ENCODE assay signal across 25 cellular contexts in genomic region chrX:53383376-53384087, GRCh38. TPM values are rescaled to one million over a fixed set of nuclear protein-coding genes. Genes with fewer than 3 reads are reported as not detected.
DNase-seq lines count a peak whose midpoint lies in the region; TF ChIP-seq lines count a peak whose summit lies in the region.
"Had no signal": no experiment of that assay in that cellular context is flagged by ENCODE, and none has a peak within 500 bp of the region (broad histone marks: within the 10 kb centered on the region; RNA-seq: fewer than 3 reads in every experiment).

No MANE protein-coding gene starts in this region.

- CTCF ChIA-PET in Caco-2 (lab: Charles Lee), result interaction anchor here (1.4 to 2.0 kb wide), 2 partner anchors 53 to 70 kb away, joined by 4 to 6 read pairs; no protein-coding TSS in a partner anchor

- H3K27me3 ChIP-seq in Caco-2 (replicated peaks; ENCODE audit: control insufficient read depth, insufficient read depth, low read length) (no peaks in the 10 kb centered on the region), prostate gland (replicated peaks; ENCODE audit: insufficient read depth) (no peaks in the 10 kb centered on the region)
- H3K27me3 ChIP-seq: esophagus squamous epithelium, pancreas had no signal

- TF ChIP-seq CTCF in Caco-2 (IDR thresholded peaks at IDR 0.05; ENCODE audit: insufficient read depth in 1 of 2, low read depth in 1 of 2, low read length in 1 of 2, severe bottlenecking in 1 of 2, unreplicated experiment in 1 of 2) (no peak), GM20000 (IDR thresholded peaks at IDR 0.05; ENCODE audit: extremely low read depth, missing control alignments) (no peak), prostate gland (IDR thresholded peaks at IDR 0.05) (no peak)

- BruUV-seq in Caco-2 (replicated peaks; lab: Mats Ljungman, UMichigan), result no TSS peak

- H3K4me1 ChIP-seq in Caco-2 (no peaks in the 10 kb centered on the region), prostate gland (replicated peaks) (no peaks in the 10 kb centered on the region)
- H3K4me1 ChIP-seq: esophagus squamous epithelium, pancreas had no signal

- H3K4me3 Mint-ChIP-seq in Caco-2 (ENCODE audit: unreplicated experiment), result peak overlapping the region; percentile 24
- H3K4me3 Mint-ChIP-seq: activated CD4-positive, alpha-beta T cell treated with anti-CD3 and anti-CD28 coated beads, Interleukin-2, amount 10 ng/mL, durations not matched to agents 7 days and 5 days; activated naive CD8-positive, alpha-beta T cell treated with anti-CD3 and anti-CD28 coated beads, Interleukin-2, amount 10 ng/mL, durations not matched to agents 7 days and 5 days; B cell; GM23338; naive thymus-derived CD4-positive, alpha-beta T cell; stimulated activated naive CD8-positive, alpha-beta T cell treated with anti-CD3 and anti-CD28 coated beads, Interleukin-15, Interleukin-2, amounts not matched to agents 100 ng/mL and 50 ng/mL, for 24 hours; T-cell; type B pancreatic cell had no signal

- POLR2A ChIA-PET in Caco-2 (lab: Charles Lee), result no interaction called here

- H3K36me3 ChIP-seq in Caco-2 (ENCODE audit: control insufficient read depth, insufficient read depth, low read length) (no peaks in the 10 kb centered on the region; the same call in 1 of the 2 replicates), prostate gland (no peaks in the 10 kb centered on the region)

- H3K27me3 Mint-ChIP-seq in Caco-2 (ENCODE audit: insufficient read depth, unreplicated experiment), result no peaks in the 10 kb centered on the region
- H3K27me3 Mint-ChIP-seq: activated CD4-positive, alpha-beta T cell treated with anti-CD3 and anti-CD28 coated beads, Interleukin-2, amount 10 ng/mL, durations not matched to agents 7 days and 5 days; activated naive CD8-positive, alpha-beta T cell treated with anti-CD3 and anti-CD28 coated beads, Interleukin-2, amount 10 ng/mL, durations not matched to agents 7 days and 5 days; B cell; naive thymus-derived CD4-positive, alpha-beta T cell; stimulated activated naive CD8-positive, alpha-beta T cell treated with anti-CD3 and anti-CD28 coated beads, Interleukin-15, Interleukin-2, amounts not matched to agents 100 ng/mL and 50 ng/mL, for 24 hours; T-cell; type B pancreatic cell had no signal

- 68% methylated on average over 4 of the region's 4 CpGs for WGBS in prostate gland

- DNase-seq in NCI-H82 (lab: John Stamatoyannopoulos, UW), result peak; percentile 30
- no peak for DNase-seq in NCI-H82 treated with DMSO at 0.1 percent for 48 hours (lab: John Stamatoyannopoulos, UW; ENCODE audit: unreplicated experiment)
- DNase-seq in Caco-2, result no peak
- DNase-seq in astrocyte of the hippocampus (ENCODE audit: low read depth, low spot score), result peak; percentile 8
- DNase-seq in iris pigment epithelial cell (ENCODE audit: low read depth), result peak; percentile 1
- DNase-seq in GM20000 (ENCODE audit: low spot score), result no peak
- DNase-seq in prostate gland (ENCODE audit: low spot score), result no peak
- no peak for DNase-seq in stimulated activated CD4-positive, alpha-beta T cell treated with anti-CD3 and anti-CD28 coated beads, Interleukin-4, amount 100 ng/mL, for 1 hour
- DNase-seq: activated CD4-positive, alpha-beta T cell treated with anti-CD3 and anti-CD28 coated beads, Interleukin-2, amount 10 ng/mL, durations not matched to agents 7 days and 5 days; activated naive CD8-positive, alpha-beta T cell treated with anti-CD3 and anti-CD28 coated beads, Interleukin-2, amount 10 ng/mL, durations not matched to agents 7 days and 5 days; Calu3; esophagus squamous epithelium; naive thymus-derived CD4-positive, alpha-beta T cell; NCI-H2171; NCI-H526 treated with DMSO at 0.1 percent for 48 hours; OCI-M1; pancreas; SIG-M5; stimulated activated CD4-positive, alpha-beta T cell treated with anti-CD3 and anti-CD28 coated beads, Interleukin-2, amount 100 ng/mL, for 24 hours; T-cell had no signal

- H3K4me1 Mint-ChIP-seq in Caco-2 (ENCODE audit: low read depth, unreplicated experiment), result peaks cover 6% of the 10 kb centered on the region
- H3K4me1 Mint-ChIP-seq: activated CD4-positive, alpha-beta T cell treated with anti-CD3 and anti-CD28 coated beads, Interleukin-2, amount 10 ng/mL, durations not matched to agents 7 days and 5 days; activated naive CD8-positive, alpha-beta T cell treated with anti-CD3 and anti-CD28 coated beads, Interleukin-2, amount 10 ng/mL, durations not matched to agents 7 days and 5 days; B cell; GM23338 had no signal

- H3K27ac ChIP-seq in prostate gland, result no peak overlapping the region
- H3K27ac ChIP-seq: 22Rv1, esophagus squamous epithelium, pancreas had no signal

- no peak overlapping the region for H3K4me3 ChIP-seq in Caco-2 (ENCODE audit: low read depth, low read length)
- H3K4me3 ChIP-seq in prostate gland, result no peak overlapping the region
- H3K4me3 ChIP-seq: esophagus squamous epithelium, GM23338, pancreas had no signal

- no peaks in the 10 kb centered on the region for H3K9me3 Mint-ChIP-seq in Caco-2 (ENCODE audit: unreplicated experiment)
- H3K9me3 Mint-ChIP-seq: activated CD4-positive, alpha-beta T cell treated with anti-CD3 and anti-CD28 coated beads, Interleukin-2, amount 10 ng/mL, durations not matched to agents 7 days and 5 days; activated naive CD8-positive, alpha-beta T cell treated with anti-CD3 and anti-CD28 coated beads, Interleukin-2, amount 10 ng/mL, durations not matched to agents 7 days and 5 days; GM23338; naive thymus-derived CD4-positive, alpha-beta T cell; stimulated activated naive CD8-positive, alpha-beta T cell treated with anti-CD3 and anti-CD28 coated beads, Interleukin-15, Interleukin-2, amounts not matched to agents 100 ng/mL and 50 ng/mL, for 24 hours; T-cell; type B pancreatic cell had no signal

- peaks cover 45% of the 10 kb centered on the region for H3K36me3 Mint-ChIP-seq in Caco-2 (ENCODE audit: insufficient read depth, unreplicated experiment)

- H3K9me3 ChIP-seq in Caco-2 (no peaks in the 10 kb centered on the region), prostate gland (no peaks in the 10 kb centered on the region)
- H3K9me3 ChIP-seq: esophagus squamous epithelium, pancreas had no signal

- TF ChIP-seq POLR2A in prostate gland (IDR thresholded peaks at IDR 0.05), result no peak

- intact Hi-C loops in Caco-2 (cut with micrococcal nuclease; ENCODE audit: unreplicated experiment), result loop anchor here (1.0 kb wide), 1 partner anchor 51 kb away; the partner anchor contains the start of gene HSD17B10
- intact Hi-C loops in prostate gland (cut with DNase I), result no loop called here

- peak overlapping the region; percentile 53 for H3K27ac Mint-ChIP-seq in Caco-2 (ENCODE audit: unreplicated experiment)
- H3K27ac Mint-ChIP-seq: activated CD4-positive, alpha-beta T cell treated with anti-CD3 and anti-CD28 coated beads, Interleukin-2, amount 10 ng/mL, durations not matched to agents 7 days and 5 days; activated naive CD8-positive, alpha-beta T cell treated with anti-CD3 and anti-CD28 coated beads, Interleukin-2, amount 10 ng/mL, durations not matched to agents 7 days and 5 days; B cell; GM23338; naive thymus-derived CD4-positive, alpha-beta T cell; stimulated activated naive CD8-positive, alpha-beta T cell treated with anti-CD3 and anti-CD28 coated beads, Interleukin-15, Interleukin-2, amounts not matched to agents 100 ng/mL and 50 ng/mL, for 24 hours; T-cell; type B pancreatic cell had no signal

RNA-seq across cellular contexts. Expression of gene SMC1A, which starts 38.9 kb away (rescaled TPM):
- 92.4 and 102 TPM in 2 replicates for total RNA-seq in Caco-2 (2022)
- 10 to 100 TPM; 31.1 to 35.4 TPM for total RNA-seq in prostate gland

RNA-seq across cellular contexts. Expression of gene RIBC1, which starts 39.1 kb away (rescaled TPM):
- total RNA-seq in Caco-2 (2022), result 0.88 and 0.95 TPM in 2 replicates
- total RNA-seq in prostate gland, result 1 to 10 TPM; 3.0 to 5.4 TPM

RNA-seq across cellular contexts. Expression of gene HSD17B10, which starts 50.6 kb away (rescaled TPM):
- total RNA-seq in Caco-2 (2022) (129 and 137 TPM in 2 replicates), prostate gland (10 to 100 TPM; 70.6 to 83.4 TPM)

Comparison
In these comparisons a context has a peak if more than half of its experiments do, and no peak if none do; other contexts are left out.
1. DNase-seq: peak in NCI-H82 (single experiment), astrocyte of the hippocampus (single experiment) and iris pigment epithelial cell (single experiment); none in NCI-H82 treated with DMSO at 0.1 percent for 48 hours (single experiment), Caco-2 (0 of 2), GM20000 (single experiment), prostate gland (single experiment) and stimulated activated CD4-positive, alpha-beta T cell treated with anti-CD3 and anti-CD28 coated beads, Interleukin-4, amount 100 ng/mL, for 1 hour (single experiment).